ENCODE assay signal across 8 cellular contexts in genomic region chr4:4860803-4861591, GRCh38. TPM values are rescaled to one million over a fixed set of nuclear protein-coding genes. Genes with fewer than 3 reads are reported as not detected.
DNase-seq lines count a peak whose midpoint lies in the region; ATAC-seq and TF ChIP-seq lines count a peak whose summit lies in the region.

No MANE protein-coding gene starts in this region.

- no peak overlapping the region for H3K23ac ChIP-seq in H9 (ENCODE audit: insufficient read length, low read depth, low read length)

- H3K4me1 ChIP-seq in H9 (ENCODE audit: insufficient read depth, low read length) (0 out of 2 replicates have a peak, but pooled peaks cover 3% of the 10 kb centered on the region), right atrium auricular region (peaks cover 0 to 50% of the 10 kb centered on the region in 2 donors), smooth muscle cell (ENCODE audit: low read depth) (peaks cover 41% of the 10 kb centered on the region)

- H2BK120ac ChIP-seq in H9 (ENCODE audit: low read depth, low read length, poor library complexity, severe bottlenecking): no peak overlapping the region

- H3K79me1 ChIP-seq in H9 (ENCODE audit: insufficient read depth, low read depth, low read length, poor library complexity, severe bottlenecking): no peaks in the 10 kb centered on the region

- H2BK20ac ChIP-seq in H9 (ENCODE audit: low read depth, low read length, poor library complexity, severe bottlenecking): no peak overlapping the region

- H3K27ac Mint-ChIP-seq in H9: no peak overlapping the region
- peak overlapping the region; percentile 61 for H3K27ac Mint-ChIP-seq in activated CD4-positive, alpha-beta memory T cell treated with anti-CD3 and anti-CD28 coated beads, Interleukin-2, amount 10 ng/mL, durations not matched to agents 7 days and 5 days

- no peaks in the 10 kb centered on the region for H3K36me3 ChIP-seq in right atrium auricular region
- no peaks in the 10 kb centered on the region for H3K36me3 ChIP-seq in smooth muscle cell (ENCODE audit: low read depth)

- no peak overlapping the region for H3T11ph ChIP-seq in H9 (ENCODE audit: low read length)

- no peaks in the 10 kb centered on the region; a peak in 3 of 7 replicates for H3K36me3 Mint-ChIP-seq in H9 (ENCODE audit: insufficient read depth in 1 of 3, low read depth in 3 of 3)
- peaks cover 11% of the 10 kb centered on the region for H3K36me3 Mint-ChIP-seq in activated CD4-positive, alpha-beta memory T cell treated with anti-CD3 and anti-CD28 coated beads, Interleukin-2, amount 10 ng/mL, durations not matched to agents 7 days and 5 days (ENCODE audit: low read depth)

- H2AFZ ChIP-seq in H9 (ENCODE audit: low read length) (no peak overlapping the region), smooth muscle cell (ENCODE audit: low read depth) (peak overlapping the region; percentile 67)

- CTCF ChIA-PET in activated CD4-positive, alpha-beta memory T cell treated with anti-CD3 and anti-CD28 coated beads, Interleukin-2, amount 10 ng/mL, durations not matched to agents 7 days and 5 days (lab: Charles Lee): no interaction called here

- DNase-seq in H9 (no peak), right atrium auricular region (ENCODE audit: low spot score) (no peak), smooth muscle cell (lab: John Stamatoyannopoulos, UW; ENCODE audit: unreplicated experiment) (no peak)
- no peak for DNase-seq in activated CD4-positive, alpha-beta memory T cell treated with anti-CD3 and anti-CD28 coated beads, Interleukin-2, amount 10 ng/mL, durations not matched to agents 7 days and 5 days
- no peak for DNase-seq in activated effector memory CD4-positive, alpha-beta T cell treated with anti-CD3 and anti-CD28 coated beads, Interleukin-2, amount 50 U/mL, for 16 hours

- peak overlapping the region; percentile 47 to 73 for H3K4me3 Mint-ChIP-seq in H9
- peak overlapping the region; percentile 60 for H3K4me3 Mint-ChIP-seq in activated CD4-positive, alpha-beta memory T cell treated with anti-CD3 and anti-CD28 coated beads, Interleukin-2, amount 10 ng/mL, durations not matched to agents 7 days and 5 days

- peaks cover 17% of the 10 kb centered on the region for H3F3A ChIP-seq in smooth muscle cell (ENCODE audit: low read depth)

- no peak overlapping the region for H4K5ac ChIP-seq in H9 (ENCODE audit: insufficient read length, low read depth, low read length)

- peaks cover 0 to 12% of the 10 kb centered on the region in 2 experiments for H3K9me3 Mint-ChIP-seq in H9
- no peaks in the 10 kb centered on the region for H3K9me3 Mint-ChIP-seq in activated CD4-positive, alpha-beta memory T cell treated with anti-CD3 and anti-CD28 coated beads, Interleukin-2, amount 10 ng/mL, durations not matched to agents 7 days and 5 days

- H2BK12ac ChIP-seq in H9 (ENCODE audit: insufficient read length, low read depth, low read length): no peak overlapping the region

- H4K20me1 ChIP-seq in H9 (ENCODE audit: control insufficient read depth, insufficient read depth, insufficient read length) (peaks cover 8% of the 10 kb centered on the region), smooth muscle cell (ENCODE audit: low read depth) (peaks cover 32% of the 10 kb centered on the region)

- H2BK5ac ChIP-seq in H9 (ENCODE audit: insufficient read length, low read length): no peak overlapping the region

- H3K27me3 ChIP-seq in H9 (ENCODE audit: insufficient read depth, low read length): peaks cover 91% of the 10 kb centered on the region
- H3K27me3 ChIP-seq in right atrium auricular region: peaks cover 52 to 64% of the 10 kb centered on the region in 2 donors
- peaks cover 56% of the 10 kb centered on the region for H3K27me3 ChIP-seq in smooth muscle cell (ENCODE audit: low read depth)

- no peak overlapping the region for H3K14ac ChIP-seq in H9 (ENCODE audit: insufficient read depth, low read length)

- no peak for TF ChIP-seq CTCF in H9 (conservative IDR thresholded peaks at IDR 0.05)
- no peak for TF ChIP-seq CTCF in right atrium auricular region (IDR thresholded peaks at IDR 0.05)
- no peak for TF ChIP-seq CTCF in smooth muscle cell (IDR thresholded peaks at IDR 0.05; ENCODE audit: borderline replicate concordance, insufficient read depth, poor library complexity, severe bottlenecking)

- H4K91ac ChIP-seq in H9 (ENCODE audit: insufficient read length, low read depth, low read length): no peak overlapping the region

- peaks cover 11 to 50% of the 10 kb centered on the region in 2 experiments for H3K4me1 Mint-ChIP-seq in H9
- peaks cover 16% of the 10 kb centered on the region for H3K4me1 Mint-ChIP-seq in activated CD4-positive, alpha-beta memory T cell treated with anti-CD3 and anti-CD28 coated beads, Interleukin-2, amount 10 ng/mL, durations not matched to agents 7 days and 5 days

- H3K27ac ChIP-seq in H9 (ENCODE audit: insufficient read length, low read depth, low read length): no peak overlapping the region
- H3K27ac ChIP-seq in right atrium auricular region: peak overlapping the region; percentile 48 to 75
- H3K27ac ChIP-seq in smooth muscle cell (ENCODE audit: low read depth): peak overlapping the region; percentile 42

- no peak overlapping the region for H4K8ac ChIP-seq in H9 (replicated peaks; ENCODE audit: insufficient read length, low read depth, low read length)

- no peaks in the 10 kb centered on the region for H3K9me3 ChIP-seq in H9 (ENCODE audit: control insufficient read depth, low read depth, low read length)
- no peaks in the 10 kb centered on the region for H3K9me3 ChIP-seq in right atrium auricular region
- no peaks in the 10 kb centered on the region for H3K9me3 ChIP-seq in smooth muscle cell (replicated peaks; ENCODE audit: low read depth)

- H2BK15ac ChIP-seq in H9 (ENCODE audit: low read depth, low read length): no peak overlapping the region

- H3K79me2 ChIP-seq in H9 (ENCODE audit: insufficient read depth, low read length) (no peaks in the 10 kb centered on the region), smooth muscle cell (ENCODE audit: low read depth) (peaks cover 30% of the 10 kb centered on the region)

- peaks cover 35% of the 10 kb centered on the region for H3K27me3 Mint-ChIP-seq in H9 (ENCODE audit: low read depth)
- peaks cover 77% of the 10 kb centered on the region for H3K27me3 Mint-ChIP-seq in activated CD4-positive, alpha-beta memory T cell treated with anti-CD3 and anti-CD28 coated beads, Interleukin-2, amount 10 ng/mL, durations not matched to agents 7 days and 5 days

- H3K23me2 ChIP-seq in H9 (ENCODE audit: insufficient read length, low read depth, low read length, poor library complexity, severe bottlenecking): peaks cover 5% of the 10 kb centered on the region

- ATAC-seq in GM18867 (IDR thresholded peaks at IDR 0.05; ENCODE audit: unreplicated experiment): no peak
- no peak for ATAC-seq in HG02938 (IDR thresholded peaks at IDR 0.05; ENCODE audit: unreplicated experiment)
- ATAC-seq in GM19452 (IDR thresholded peaks at IDR 0.05; ENCODE audit: unreplicated experiment): no peak

- no peak overlapping the region for H2AK5ac ChIP-seq in H9 (ENCODE audit: insufficient read length, low read length)

- H3K4me3 ChIP-seq in right atrium auricular region (peak overlapping the region; percentile 51 to 69), smooth muscle cell (peak overlapping the region; percentile 91)

- WGBS in H9 (ENCODE audit: extremely low coverage, insufficient read length, low lambda C conversion rate): no CpG with 5 or more reads among the region's 39 CpGs
- WGBS in smooth muscle cell (ENCODE audit: low lambda C conversion rate): 1% methylated on average over 39 of the region's 39 CpGs

- H3K56ac ChIP-seq in H9 (ENCODE audit: insufficient read length, low read depth, low read length): no peak overlapping the region

- POLR2A ChIA-PET in activated CD4-positive, alpha-beta memory T cell treated with anti-CD3 and anti-CD28 coated beads, Interleukin-2, amount 10 ng/mL, durations not matched to agents 7 days and 5 days (lab: Charles Lee): no interaction called here

- H3K4ac ChIP-seq in H9 (ENCODE audit: low read depth, low read length): no peak overlapping the region

- H3K9ac ChIP-seq in H9 (ENCODE audit: extremely low read depth, insufficient read length, low read length) (no peak overlapping the region), smooth muscle cell (ENCODE audit: low read depth) (peak overlapping the region; percentile 69)

- peak overlapping the region; percentile 43 for H3K4me2 ChIP-seq in H9 (ENCODE audit: insufficient read depth, insufficient read length, low read length)
- peak overlapping the region; percentile 99 for H3K4me2 ChIP-seq in smooth muscle cell

- no peak overlapping the region for H3K18ac ChIP-seq in H9 (ENCODE audit: insufficient read length, low read depth, low read length)

RNA-seq across cellular contexts. Expression of gene MSX1, which starts 1.5 kb away (rescaled TPM):
- total RNA-seq in H9 (2021): not detected in 2 replicates
- not detected for total RNA-seq in activated CD4-positive, alpha-beta memory T cell treated with anti-CD3 and anti-CD28 coated beads, Interleukin-2, amount 10 ng/mL, durations not matched to agents 7 days and 5 days
- total RNA-seq in right atrium auricular region: 1 to 10 TPM; 1.4 to 2.9 TPM
- 13.4 and 15.5 TPM in 2 replicates for total RNA-seq in smooth muscle cell
- polyA plus RNA-seq in smooth muscle cell: 27.5 and 34.1 TPM in 2 replicates
